ENCODE assay signal across 22 cellular contexts in genomic region chr2:11758187-11758586, GRCh38. TPM values are rescaled to one million over a fixed set of nuclear protein-coding genes. Genes with fewer than 3 reads are reported as not detected.
DNase-seq lines count a peak whose midpoint lies in the region; ATAC-seq and TF ChIP-seq lines count a peak whose summit lies in the region.
"Had no signal": no experiment of that assay in that cellular context is flagged by ENCODE, and none has a peak within 500 bp of the region (broad histone marks: within the 10 kb centered on the region; RNA-seq: fewer than 3 reads in every experiment).

No MANE protein-coding gene starts in this region.

- H3K9ac ChIP-seq in MM.1S (ENCODE audit: low read length), result no peak overlapping the region

- DNase-seq in activated T-cell treated with anti-CD3 and anti-CD28 coated beads, Interleukin-2, amount 50 U/mL, for 72 hours, result no peak
- no peak for DNase-seq in activated T-cell treated with anti-CD3 and anti-CD28 coated beads for 4 hours
- no peak for DNase-seq in MM.1S
- no peak for DNase-seq in activated naive CD8-positive, alpha-beta T cell treated with anti-CD3 and anti-CD28 coated beads, Interleukin-2, amount 10 ng/mL, durations not matched to agents 7 days and 5 days
- DNase-seq in natural killer cell treated with Interleukin-12 subunit alpha and Interleukin-12 subunit beta and Interleukin-15 and Interleukin-18, amount 100 ng/mL, for 72 hours (ENCODE audit: low spot score), result no peak
- no peak for DNase-seq in activated CD4-positive, CD25-positive, alpha-beta regulatory T cell treated with anti-CD3 and anti-CD28 coated beads, Interleukin-2, amount 50 U/mL, for 72 hours
- no peak for DNase-seq in NCI-H82 (lab: John Stamatoyannopoulos, UW)
- DNase-seq: activated CD8-positive, alpha-beta memory T cell treated with anti-CD3 and anti-CD28 coated beads, Interleukin-2, amount 50 U/mL, for 48 hours; DMS153; effector CD4-positive, alpha-beta T cell; esophagus squamous epithelium; GDM1; lower lobe of right lung; NCI-H1694; NCI-H226; NCI-H748 treated with DMSO at 0.1 percent for 48 hours; small intestine; stimulated activated naive CD4-positive, alpha-beta T cell had no signal

- H3K9me2 ChIP-seq in MM.1S (replicated peaks; ENCODE audit: insufficient read depth, low read length), result no peaks in the 10 kb centered on the region

- H3K4me3 ChIP-seq in MM.1S (ENCODE audit: low read length), result no peak overlapping the region
- H3K4me3 ChIP-seq: esophagus squamous epithelium, HAP-1, lower lobe of right lung had no signal

- no peak for ATAC-seq in activated T-cell treated with anti-CD3 and anti-CD28 coated beads, Interleukin-2, amount 50 U/mL, for 72 hours (replicated peaks in 1 of 2)
- no peak for ATAC-seq in activated naive CD8-positive, alpha-beta T cell treated with anti-CD3 and anti-CD28 coated beads, Interleukin-2, amount 10 ng/mL, durations not matched to agents 7 days and 5 days (ENCODE audit: low read depth)
- no peak for ATAC-seq in natural killer cell treated with Interleukin-12 subunit alpha and Interleukin-12 subunit beta and Interleukin-15 and Interleukin-18, amount 100 ng/mL, for 72 hours
- no peak for ATAC-seq in GM21360 (IDR thresholded peaks at IDR 0.05; ENCODE audit: unreplicated experiment)
- ATAC-seq: lower lobe of right lung had no signal

- H4K20me1 ChIP-seq in MM.1S (ENCODE audit: insufficient read depth, low read length), result peaks cover 18% of the 10 kb centered on the region

- H3K27ac ChIP-seq in MM.1S (ENCODE audit: low read length), result no peak overlapping the region
- H3K27ac ChIP-seq: C4-2B, esophagus squamous epithelium, lower lobe of right lung, neutrophil had no signal

- H3K4me2 ChIP-seq in MM.1S (ENCODE audit: low read depth, low read length), result no peak overlapping the region

- peaks cover 74% of the 10 kb centered on the region for H3K4me1 Mint-ChIP-seq in activated T-cell treated with anti-CD3 and anti-CD28 coated beads, Interleukin-2, amount 50 U/mL, for 72 hours (ENCODE audit: low read depth)
- H3K4me1 Mint-ChIP-seq in activated naive CD8-positive, alpha-beta T cell treated with anti-CD3 and anti-CD28 coated beads, Interleukin-2, amount 10 ng/mL, durations not matched to agents 7 days and 5 days, result peaks cover 55% of the 10 kb centered on the region
- peaks cover 62 to 78% of the 10 kb centered on the region in 2 donors for H3K4me1 Mint-ChIP-seq in natural killer cell treated with Interleukin-12 subunit alpha and Interleukin-12 subunit beta and Interleukin-15 and Interleukin-18, amount 100 ng/mL, for 72 hours (ENCODE audit: low read depth in 2 of 2)

- H3K36me3 ChIP-seq in MM.1S (replicated peaks; ENCODE audit: insufficient read depth, low read length), result no peaks in the 10 kb centered on the region; the same call in 1 of the 2 replicates
- H3K36me3 ChIP-seq: HAP-1, neutrophil had no signal

- peak overlapping the region; percentile 86 for H3K27ac Mint-ChIP-seq in activated T-cell treated with anti-CD3 and anti-CD28 coated beads, Interleukin-2, amount 50 U/mL, for 72 hours
- H3K27ac Mint-ChIP-seq in activated naive CD8-positive, alpha-beta T cell treated with anti-CD3 and anti-CD28 coated beads, Interleukin-2, amount 10 ng/mL, durations not matched to agents 7 days and 5 days, result peak overlapping the region; percentile 80
- peak overlapping the region; percentile 77 to 80 for H3K27ac Mint-ChIP-seq in natural killer cell treated with Interleukin-12 subunit alpha and Interleukin-12 subunit beta and Interleukin-15 and Interleukin-18, amount 100 ng/mL, for 72 hours

- H3K9me3 Mint-ChIP-seq in activated T-cell treated with anti-CD3 and anti-CD28 coated beads, Interleukin-2, amount 50 U/mL, for 72 hours, result no peaks in the 10 kb centered on the region
- no peaks in the 10 kb centered on the region for H3K9me3 Mint-ChIP-seq in activated naive CD8-positive, alpha-beta T cell treated with anti-CD3 and anti-CD28 coated beads, Interleukin-2, amount 10 ng/mL, durations not matched to agents 7 days and 5 days
- no peaks in the 10 kb centered on the region for H3K9me3 Mint-ChIP-seq in natural killer cell treated with Interleukin-12 subunit alpha and Interleukin-12 subunit beta and Interleukin-15 and Interleukin-18, amount 100 ng/mL, for 72 hours

- POLR2A ChIA-PET in activated naive CD8-positive, alpha-beta T cell treated with anti-CD3 and anti-CD28 coated beads, Interleukin-2, amount 10 ng/mL, durations not matched to agents 7 days and 5 days (lab: Charles Lee), result interaction anchor here (0.8 to 1.6 kb wide), 2 partner anchors 11 to 14 kb away, joined by 3 to 4 read pairs; partner anchors contain the start of gene LPIN1

- H3K4me1 ChIP-seq in MM.1S (ENCODE audit: low read length), result peaks cover 43% of the 10 kb centered on the region
- H3K4me1 ChIP-seq: HAP-1 had no signal

- H3K79me2 ChIP-seq in MM.1S (ENCODE audit: low read length), result peaks cover 80% of the 10 kb centered on the region

- no peaks in the 10 kb centered on the region for H3K27me3 Mint-ChIP-seq in activated T-cell treated with anti-CD3 and anti-CD28 coated beads, Interleukin-2, amount 50 U/mL, for 72 hours (ENCODE audit: low read depth)
- H3K27me3 Mint-ChIP-seq in activated naive CD8-positive, alpha-beta T cell treated with anti-CD3 and anti-CD28 coated beads, Interleukin-2, amount 10 ng/mL, durations not matched to agents 7 days and 5 days, result no peaks in the 10 kb centered on the region
- no peaks in the 10 kb centered on the region for H3K27me3 Mint-ChIP-seq in natural killer cell treated with Interleukin-12 subunit alpha and Interleukin-12 subunit beta and Interleukin-15 and Interleukin-18, amount 100 ng/mL, for 72 hours

- H3K27me3 ChIP-seq in MM.1S (replicated peaks; ENCODE audit: insufficient read depth, low read length), result no peaks in the 10 kb centered on the region
- H3K27me3 ChIP-seq: esophagus squamous epithelium had no signal

- peaks cover 34% of the 10 kb centered on the region for H3F3A ChIP-seq in MM.1S (ENCODE audit: insufficient read depth, low read length)

- TF ChIP-seq CTCF in MM.1S (IDR thresholded peaks at IDR 0.05; ENCODE audit: low read length), result peak; percentile 25; the same call in 1 of the 2 replicates

- H2AFZ ChIP-seq in MM.1S (ENCODE audit: low read length), result no peak overlapping the region

- peak overlapping the region; percentile 56 to 63 for H3K4me3 Mint-ChIP-seq in activated T-cell treated with anti-CD3 and anti-CD28 coated beads, Interleukin-2, amount 50 U/mL, for 72 hours
- no peak overlapping the region for H3K4me3 Mint-ChIP-seq in activated naive CD8-positive, alpha-beta T cell treated with anti-CD3 and anti-CD28 coated beads, Interleukin-2, amount 10 ng/mL, durations not matched to agents 7 days and 5 days
- H3K4me3 Mint-ChIP-seq in natural killer cell treated with Interleukin-12 subunit alpha and Interleukin-12 subunit beta and Interleukin-15 and Interleukin-18, amount 100 ng/mL, for 72 hours, result peak overlapping the region; percentile 74

- H3K9me3 ChIP-seq in MM.1S (replicated peaks; ENCODE audit: insufficient read depth, low read length), result no peaks in the 10 kb centered on the region
- H3K9me3 ChIP-seq: esophagus squamous epithelium, lower lobe of right lung, neutrophil had no signal

- H3K36me3 Mint-ChIP-seq in activated T-cell treated with anti-CD3 and anti-CD28 coated beads, Interleukin-2, amount 50 U/mL, for 72 hours (ENCODE audit: insufficient read depth in 2 of 2), result peaks cover 0 to 5% of the 10 kb centered on the region in 2 donors
- peaks cover 20% of the 10 kb centered on the region for H3K36me3 Mint-ChIP-seq in activated naive CD8-positive, alpha-beta T cell treated with anti-CD3 and anti-CD28 coated beads, Interleukin-2, amount 10 ng/mL, durations not matched to agents 7 days and 5 days
- H3K36me3 Mint-ChIP-seq in natural killer cell treated with Interleukin-12 subunit alpha and Interleukin-12 subunit beta and Interleukin-15 and Interleukin-18, amount 100 ng/mL, for 72 hours, result peaks cover 18% of the 10 kb centered on the region

RNA-seq across cellular contexts. Expression of gene LPIN1, which starts 11.8 kb away (rescaled TPM):
- total RNA-seq in activated T-cell treated with anti-CD3 and anti-CD28 coated beads, Interleukin-2, amount 50 U/mL, for 72 hours, result 10 to 100 TPM; 45.4 to 63.2 TPM
- total RNA-seq in activated naive CD8-positive, alpha-beta T cell treated with anti-CD3 and anti-CD28 coated beads, Interleukin-2, amount 10 ng/mL, durations not matched to agents 7 days and 5 days, result 10 to 100 TPM; 70.9 to 71.7 TPM
- 100 to 1,000 TPM in 1 of 2 donors, 10 to 100 TPM in 1; 63.0 to 112 TPM for total RNA-seq in natural killer cell treated with Interleukin-12 subunit alpha and Interleukin-12 subunit beta and Interleukin-15 and Interleukin-18, amount 100 ng/mL, for 72 hours
